Comparison of ENCODE assay signal across 1 cellular context in genomic region chr16:3444032-3444388, GRCh38.
TF ChIP-seq lines count a peak whose summit lies in the region.

No MANE protein-coding gene starts in this region.

TF ChIP-seq in GM23338, 12 proteins besides CTCF, POLR2A, EP300 and RAD21:
- TF ChIP-seq REST (IDR thresholded peaks at IDR 0.05; ENCODE audit: unreplicated experiment): no peak
- TF ChIP-seq EZH2phosphoT487 (IDR thresholded peaks at IDR 0.05; ENCODE audit: unreplicated experiment): no peak
- TF ChIP-seq CREB1 (CRISPR knock-in tag; IDR thresholded peaks at IDR 0.05; ENCODE audit: low read depth): no peak
- TF ChIP-seq ZNF462 (CRISPR knock-in tag; IDR thresholded peaks at IDR 0.05): no peak
- TF ChIP-seq ZNF114 (CRISPR knock-in tag; IDR thresholded peaks at IDR 0.05): no peak
- no peak for TF ChIP-seq EZH2 (IDR thresholded peaks at IDR 0.05; ENCODE audit: low read depth, unreplicated experiment)
- no peak for TF ChIP-seq ETS1 (IDR thresholded peaks at IDR 0.05)
- no peak for TF ChIP-seq ZNF331 (CRISPR knock-in tag; IDR thresholded peaks at IDR 0.05; ENCODE audit: low read depth)
- TF ChIP-seq POLR2AphosphoS5 (IDR thresholded peaks at IDR 0.05; ENCODE audit: low read depth): no peak; the same call in 1 of the 2 replicates
- no peak for TF ChIP-seq NANOG (IDR thresholded peaks at IDR 0.05; ENCODE audit: borderline replicate concordance)
- TF ChIP-seq STAT1 (IDR thresholded peaks at IDR 0.05; ENCODE audit: unreplicated experiment): no peak
- TF ChIP-seq JUNB (IDR thresholded peaks at IDR 0.05; ENCODE audit: unreplicated experiment): no peak
